In the genomic region with DNA sequence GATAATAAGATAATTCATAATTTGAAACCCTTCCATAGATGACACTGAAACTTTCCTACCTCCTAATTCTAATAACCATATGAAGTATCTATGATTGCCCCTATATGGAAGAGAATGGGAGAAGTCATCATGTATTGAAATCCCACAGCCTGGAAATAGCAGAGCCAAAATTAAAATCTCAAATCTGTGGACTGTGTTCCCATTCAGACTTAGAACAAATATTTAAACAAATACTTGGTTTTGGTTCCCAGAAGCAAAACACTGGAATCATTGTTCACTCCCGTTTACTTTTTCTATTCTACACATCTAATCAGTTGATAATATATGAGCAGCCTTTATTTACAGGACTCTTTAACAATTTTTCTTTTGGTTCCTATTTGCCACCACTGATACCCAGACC, we compare ENCODE assay signal across 26 cellular contexts.
A peak's percentile ranks its signal among the peaks of the same experiment; 100 is the strongest.
DNase-seq lines count a peak whose midpoint lies in the region; ATAC-seq and TF ChIP-seq lines count a peak whose summit lies in the region.
"Had no signal": no experiment of that assay in that cellular context is flagged by ENCODE, and none has a peak within 500 bp of the region (broad histone marks: within the 10 kb centered on the region; RNA-seq: fewer than 3 reads in every experiment).

No MANE protein-coding gene starts in this region.

- H3K4me1 Mint-ChIP-seq in endodermal cell = peaks cover 8% of the 10 kb centered on the region
- H3K4me1 Mint-ChIP-seq: CD14-positive monocyte; CD4-positive, alpha-beta memory T cell; CD4-positive, CD25-positive, alpha-beta regulatory T cell; CD8-positive, alpha-beta memory T cell had no signal

- H3K27me3 Mint-ChIP-seq in endodermal cell (ENCODE audit: insufficient read depth) = peaks cover 5% of the 10 kb centered on the region
- H3K27me3 Mint-ChIP-seq: CD4-positive, alpha-beta memory T cell; CD4-positive, CD25-positive, alpha-beta regulatory T cell; CD8-positive, alpha-beta memory T cell had no signal

- H3K9me3 ChIP-seq in endodermal cell (ENCODE audit: control insufficient read depth, low read length) = no peaks in the 10 kb centered on the region
- no peaks in the 10 kb centered on the region for H3K9me3 ChIP-seq in left lung
- H3K9me3 ChIP-seq: BE2C, BLaER1 had no signal

- peak overlapping the region; percentile 2 for H3K27ac Mint-ChIP-seq in endodermal cell
- H3K27ac Mint-ChIP-seq: CD14-positive monocyte; CD4-positive, alpha-beta memory T cell; CD4-positive, CD25-positive, alpha-beta regulatory T cell; CD8-positive, alpha-beta memory T cell had no signal

- no peak overlapping the region for H3K4me3 Mint-ChIP-seq in endodermal cell
- H3K4me3 Mint-ChIP-seq: CD14-positive monocyte; CD4-positive, alpha-beta memory T cell; CD8-positive, alpha-beta memory T cell had no signal

- no peaks in the 10 kb centered on the region for H3K9me3 Mint-ChIP-seq in endodermal cell

- H3K36me3 ChIP-seq in endodermal cell (ENCODE audit: control insufficient read depth, insufficient read depth, low read length) = no peaks in the 10 kb centered on the region
- no peaks in the 10 kb centered on the region for H3K36me3 ChIP-seq in left lung
- H3K36me3 ChIP-seq: BE2C, BLaER1 had no signal

- no peaks in the 10 kb centered on the region for H3K36me3 Mint-ChIP-seq in endodermal cell (ENCODE audit: low read depth)
- H3K36me3 Mint-ChIP-seq: CD14-positive monocyte; CD4-positive, alpha-beta memory T cell; CD4-positive, CD25-positive, alpha-beta regulatory T cell; CD8-positive, alpha-beta memory T cell had no signal

- no peaks in the 10 kb centered on the region for H3K27me3 ChIP-seq in endodermal cell (ENCODE audit: control insufficient read depth, insufficient read depth, low read length, poor library complexity, severe bottlenecking)
- H3K27me3 ChIP-seq in left lung = no peaks in the 10 kb centered on the region
- H3K27me3 ChIP-seq: BE2C, BLaER1 had no signal

- ATAC-seq in left lung (peak; percentile 64), GM18867 (IDR thresholded peaks at IDR 0.05; ENCODE audit: unreplicated experiment) (no peak), GM18511 (IDR thresholded peaks at IDR 0.05; ENCODE audit: unreplicated experiment) (no peak)
- ATAC-seq: GM12878 had no signal

- WGBS in endodermal cell (ENCODE audit: insufficient coverage in 1 of 2, insufficient read length in 1 of 2), 2 experiments = 86 to 96% methylated on average over 1 of the region's 1 CpG

- H3K4me3 ChIP-seq in endodermal cell (ENCODE audit: low read length) (no peak overlapping the region), left lung (no peak overlapping the region)
- H3K4me3 ChIP-seq: BLaER1, GM12878 had no signal

- intact Hi-C loops in left lung (cut with DNase I) = no loop called here

- peak overlapping the region; percentile 37 for H3K27ac ChIP-seq in 22Rv1
- H3K27ac ChIP-seq in endodermal cell (ENCODE audit: low read depth, low read length) = no peak overlapping the region
- no peak overlapping the region for H3K27ac ChIP-seq in left lung
- H3K27ac ChIP-seq: BLaER1 had no signal

- no peaks in the 10 kb centered on the region for H3K4me1 ChIP-seq in endodermal cell (ENCODE audit: control insufficient read depth, insufficient read depth, low read length)
- H3K4me1 ChIP-seq in left lung = no peaks in the 10 kb centered on the region
- H3K4me1 ChIP-seq: BE2C, BLaER1 had no signal

- no peak overlapping the region for H3K9ac ChIP-seq in endodermal cell (ENCODE audit: extremely low read depth, low read length, poor library complexity, severe bottlenecking)
- H3K9ac ChIP-seq: BLaER1 had no signal

- TF ChIP-seq CTCF in 22Rv1 (IDR thresholded peaks at IDR 0.05) = no peak
- TF ChIP-seq CTCF in endodermal cell (conservative IDR thresholded peaks at IDR 0.05) = no peak
- no peak for TF ChIP-seq CTCF in left lung (IDR thresholded peaks at IDR 0.05)

- DNase-seq in endodermal cell (no peak), left lung (no peak), pons (ENCODE audit: low spot score) (peak; percentile 19), globus pallidus (ENCODE audit: low spot score) (no peak), NCI-H1694 (lab: John Stamatoyannopoulos, UW) (no peak)
- DNase-seq: 8988T; ACHN; BE2C; C1 segment of cervical spinal cord; CD4-positive, alpha-beta memory T cell; CD4-positive, CD25-positive, alpha-beta regulatory T cell; CD8-positive, alpha-beta memory T cell; COR-L47; DMS 273 treated with DMSO at 0.1 percent for 48 hours; DMS153; DMS53; DMS79; DND-41; EL; GDM1 had no signal
